Comparison of ENCODE assay signal across 23 cellular contexts in genomic region chr13:73072501-73072900, GRCh38. TPM values are rescaled to one million over a fixed set of nuclear protein-coding genes. Genes with fewer than 3 reads are reported as not detected.
DNase-seq lines count a peak whose midpoint lies in the region; TF ChIP-seq lines count a peak whose summit lies in the region.
"Had no signal": no experiment of that assay in that cellular context is flagged by ENCODE, and none has a peak within 500 bp of the region (broad histone marks: within the 10 kb centered on the region; RNA-seq: fewer than 3 reads in every experiment).

No MANE protein-coding gene starts in this region.

- no peak overlapping the region for H3K27ac ChIP-seq in endodermal cell (ENCODE audit: low read depth, low read length)
- peak overlapping the region; percentile 52 to 85 (median 67) for H3K27ac ChIP-seq in stomach
- no peak overlapping the region for H3K27ac ChIP-seq in CD4-positive, alpha-beta memory T cell (ENCODE audit: low read depth, low read length)
- H3K27ac ChIP-seq: adrenal gland, cardiac muscle cell, prostate gland had no signal

- POLR2A ChIA-PET in CD4-positive, alpha-beta memory T cell (lab: Charles Lee; ENCODE audit: partially characterized antibody): no interaction called here

- H3K27me3 Mint-ChIP-seq in HFFc6 (ENCODE audit: insufficient read depth): no peaks in the 10 kb centered on the region
- no peaks in the 10 kb centered on the region for H3K27me3 Mint-ChIP-seq in endodermal cell (ENCODE audit: insufficient read depth)
- H3K27me3 Mint-ChIP-seq in CD4-positive, alpha-beta memory T cell: no peaks in the 10 kb centered on the region

- no peaks in the 10 kb centered on the region for H3K9me3 ChIP-seq in endodermal cell (ENCODE audit: control insufficient read depth, low read length)
- H3K9me3 ChIP-seq in mucosa of stomach (ENCODE audit: control insufficient read depth, low read length): no peaks in the 10 kb centered on the region
- H3K9me3 ChIP-seq in stomach: no peaks in the 10 kb centered on the region
- H3K9me3 ChIP-seq in CD4-positive, alpha-beta memory T cell (ENCODE audit: control insufficient read depth in 1 of 2, low read length in 2 of 2): no peaks in the 10 kb centered on the region
- H3K9me3 ChIP-seq: adrenal gland, prostate gland had no signal

- peaks cover 64% of the 10 kb centered on the region for H3K36me3 Mint-ChIP-seq in HFFc6 (ENCODE audit: low read depth)
- peaks cover 30% of the 10 kb centered on the region for H3K36me3 Mint-ChIP-seq in endodermal cell (ENCODE audit: low read depth)
- peaks cover 2 to 8% of the 10 kb centered on the region in 2 donors for H3K36me3 Mint-ChIP-seq in CD4-positive, alpha-beta memory T cell
- H3K36me3 Mint-ChIP-seq: natural killer cell treated with Interleukin-12 subunit alpha and Interleukin-12 subunit beta and Interleukin-15 and Interleukin-18, amount 100 ng/mL, for 72 hours had no signal

- no peak for DNase-seq in HFFc6
- DNase-seq in endodermal cell: no peak
- no peak for DNase-seq in stomach
- no peak for DNase-seq in NCI-H2029 treated with DMSO at 0.1 percent for 48 hours (lab: John Stamatoyannopoulos, UW)
- DNase-seq in CD4-positive, alpha-beta memory T cell: no peak
- no peak for DNase-seq in DMS153 treated with DMSO at 0.1 percent for 48 hours (lab: John Stamatoyannopoulos, UW; ENCODE audit: unreplicated experiment)
- no peak for DNase-seq in erythroblast (lab: John Stamatoyannopoulos, UW)
- DNase-seq: activated CD4-positive, alpha-beta T cell treated with anti-CD3 and anti-CD28 coated beads, Interleukin-2, amount 10 ng/mL, durations not matched to agents 24 days and 14 days; activated gamma-delta T cell; adrenal gland; DND-41; glutamatergic neuron; immature natural killer cell; Karpas-422; NCI-H1105; SHP77 treated with DMSO at 0.1 percent for 48 hours; stimulated activated CD4-positive, alpha-beta T cell treated with anti-CD3 and anti-CD28 coated beads, Interleukin-12 subunit alpha, Interleukin-12 subunit beta, amount 100 ng/mL, for 4 hours; T-helper 1 cell had no signal

- H3K4me1 Mint-ChIP-seq in HFFc6 (ENCODE audit: low read depth) (peaks cover 69% of the 10 kb centered on the region), endodermal cell (peaks cover 59% of the 10 kb centered on the region)
- peaks cover 0 to 4% (median 3%) of the 10 kb centered on the region in 4 donors for H3K4me1 Mint-ChIP-seq in CD4-positive, alpha-beta memory T cell
- H3K4me1 Mint-ChIP-seq: immature natural killer cell had no signal

- TF ChIP-seq EP300 in stomach (IDR thresholded peaks at IDR 0.05): no peak

- intact Hi-C loops in stomach (cut with DNase I; ENCODE audit: low total_unique reads): no loop called here
- intact Hi-C loops in CD4-positive, alpha-beta memory T cell (cut with micrococcal nuclease): no loop called here

- no peaks in the 10 kb centered on the region for H3K27me3 ChIP-seq in endodermal cell (ENCODE audit: control insufficient read depth, insufficient read depth, low read length, poor library complexity, severe bottlenecking)
- H3K27me3 ChIP-seq in mucosa of stomach (ENCODE audit: control insufficient read depth, insufficient read depth, low read length): no peaks in the 10 kb centered on the region
- no peaks in the 10 kb centered on the region for H3K27me3 ChIP-seq in stomach
- H3K27me3 ChIP-seq in CD4-positive, alpha-beta memory T cell (ENCODE audit: insufficient read depth, low read length): no peaks in the 10 kb centered on the region
- H3K27me3 ChIP-seq: adrenal gland, cardiac muscle cell had no signal

- H3K9ac ChIP-seq in endodermal cell (ENCODE audit: extremely low read depth, low read length, poor library complexity, severe bottlenecking): no peak overlapping the region
- peak overlapping the region; percentile 58 for H3K9ac ChIP-seq in mucosa of stomach (ENCODE audit: low read length)

- H3K27ac Mint-ChIP-seq in HFFc6: 0 out of 2 replicates have a peak overlapping the region, but pooled peaks have one; percentile 16
- H3K27ac Mint-ChIP-seq in endodermal cell: peak overlapping the region; percentile 36
- no peak overlapping the region for H3K27ac Mint-ChIP-seq in CD4-positive, alpha-beta memory T cell
- H3K27ac Mint-ChIP-seq: activated CD4-positive, alpha-beta T cell treated with anti-CD3 and anti-CD28 coated beads, Interleukin-2, amount 10 ng/mL, durations not matched to agents 24 days and 14 days; immature natural killer cell; natural killer cell treated with Interleukin-12 subunit alpha and Interleukin-12 subunit beta and Interleukin-15 and Interleukin-18, amount 100 ng/mL, for 72 hours had no signal

- CTCF ChIA-PET in CD4-positive, alpha-beta memory T cell (lab: Charles Lee; ENCODE audit: partially characterized antibody): interaction anchor here (1.3 kb wide), 1 partner anchor 9 kb away, joined by 4 read pairs; no protein-coding TSS in a partner anchor

- TF ChIP-seq POLR2A in stomach (IDR thresholded peaks at IDR 0.05) (no peak), erythroblast (IDR thresholded peaks at IDR 0.05; ENCODE audit: low read length) (no peak)

- H3K4me1 ChIP-seq in endodermal cell (ENCODE audit: control insufficient read depth, insufficient read depth, low read length): peaks cover 11% of the 10 kb centered on the region
- H3K4me1 ChIP-seq in mucosa of stomach (ENCODE audit: control insufficient read depth, insufficient read depth, low read length): peaks cover 33% of the 10 kb centered on the region
- peaks cover 3 to 78% (median 32%) of the 10 kb centered on the region in 4 donors for H3K4me1 ChIP-seq in stomach
- H3K4me1 ChIP-seq in CD4-positive, alpha-beta memory T cell (ENCODE audit: insufficient read depth, low read length): no peaks in the 10 kb centered on the region
- H3K4me1 ChIP-seq: adrenal gland, prostate gland had no signal

- 80 to 81% methylated on average over 4 to 7 of the region's 7 CpGs for WGBS in endodermal cell (ENCODE audit: insufficient coverage in 1 of 2, insufficient read length in 1 of 2), 2 experiments
- WGBS in stomach, 5 donors: 26 to 44% (median 30%) methylated on average over 7 of the region's 7 CpGs

- H3K9me3 Mint-ChIP-seq in HFFc6 (no peaks in the 10 kb centered on the region), endodermal cell (no peaks in the 10 kb centered on the region)
- no peaks in the 10 kb centered on the region for H3K9me3 Mint-ChIP-seq in CD4-positive, alpha-beta memory T cell
- H3K9me3 Mint-ChIP-seq: activated CD4-positive, alpha-beta T cell treated with anti-CD3 and anti-CD28 coated beads, Interleukin-2, amount 10 ng/mL, durations not matched to agents 24 days and 14 days; immature natural killer cell; natural killer cell treated with Interleukin-12 subunit alpha and Interleukin-12 subunit beta and Interleukin-15 and Interleukin-18, amount 100 ng/mL, for 72 hours had no signal

- H3K4me3 Mint-ChIP-seq in HFFc6 (no peak overlapping the region), endodermal cell (no peak overlapping the region)
- H3K4me3 Mint-ChIP-seq in CD4-positive, alpha-beta memory T cell: no peak overlapping the region
- H3K4me3 Mint-ChIP-seq: activated CD4-positive, alpha-beta T cell treated with anti-CD3 and anti-CD28 coated beads, Interleukin-2, amount 10 ng/mL, durations not matched to agents 24 days and 14 days; immature natural killer cell; natural killer cell treated with Interleukin-12 subunit alpha and Interleukin-12 subunit beta and Interleukin-15 and Interleukin-18, amount 100 ng/mL, for 72 hours had no signal

- H3K36me3 ChIP-seq in endodermal cell (ENCODE audit: control insufficient read depth, insufficient read depth, low read length) (peaks cover 68% of the 10 kb centered on the region), mucosa of stomach (ENCODE audit: control insufficient read depth, insufficient read depth, low read length) (peaks cover 5% of the 10 kb centered on the region), stomach (peaks cover 6 to 28% (median 18%) of the 10 kb centered on the region in 4 donors)
- H3K36me3 ChIP-seq in CD4-positive, alpha-beta memory T cell (ENCODE audit: insufficient read depth, low read length): no peaks in the 10 kb centered on the region
- H3K36me3 ChIP-seq: adrenal gland, cardiac muscle cell, prostate gland had no signal

- TF ChIP-seq CTCF in HFFc6 (IDR thresholded peaks at IDR 0.05) (no peak), endodermal cell (conservative IDR thresholded peaks at IDR 0.05) (no peak), stomach (IDR thresholded peaks at IDR 0.05) (no peak)

- H3K4me3 ChIP-seq in endodermal cell (ENCODE audit: low read length) (peak overlapping the region; percentile 21), mucosa of stomach (ENCODE audit: low read length) (peak overlapping the region; percentile 20), stomach (peak overlapping the region in 1 of 4 donors; percentile 10)
- H3K4me3 ChIP-seq in CD4-positive, alpha-beta memory T cell (ENCODE audit: low read length in 2 of 2): no peak overlapping the region
- H3K4me3 ChIP-seq: adrenal gland, cardiac muscle cell, lung, prostate gland had no signal

RNA-seq across cellular contexts. Expression of gene KLF5, which starts 13.7 kb away (rescaled TPM):
- total RNA-seq in HFFc6 (2021; fragmentation: NEBNext Ultra II Directional; extraction: Animal tissue kit (Norgen Biotek cat#: 25700)): 10 to 100 TPM; 20.3 to 37.1 (median 28.5) TPM
- total RNA-seq in endodermal cell: 10 to 100 TPM; 39.6 to 41.1 TPM
- polyA plus RNA-seq in endodermal cell (2013, experiment 1 of 2): 6.3 TPM
- 7.4 TPM for polyA plus RNA-seq in endodermal cell (2013, experiment 2 of 2)
- 100 to 1,000 TPM in 1 of 5 donors, 10 to 100 TPM in 4; 35.7 to 585 (median 73.9) TPM for total RNA-seq in stomach
- polyA plus RNA-seq in stomach: 100 to 1,000 TPM in 1 of 3 donors, 10 to 100 TPM in 2; 23.7 to 104 (median 82.3) TPM
- total RNA-seq in CD4-positive, alpha-beta memory T cell: 1 to 10 TPM; 5.0 to 5.4 TPM
- polyA plus RNA-seq in CD4-positive, alpha-beta memory T cell: 1 to 10 TPM in 1 of 2 donors, under 1 TPM in 1; 0.83 to 3.3 TPM

Comparison
In these comparisons a context has a peak if more than half of its experiments do, and no peak if none do; other contexts are left out.
1. H3K27ac Mint-ChIP-seq: peak in HFFc6 (single experiment) and endodermal cell (single experiment); none in CD4-positive, alpha-beta memory T cell (0 of 7).
2. H3K27ac ChIP-seq: peak in stomach (5 of 5); none in endodermal cell (single experiment) and CD4-positive, alpha-beta memory T cell (single experiment).
3. H3K4me3 ChIP-seq: peak in endodermal cell (single experiment) and mucosa of stomach (single experiment); none in CD4-positive, alpha-beta memory T cell (0 of 2).